ENCODE assay signal across 21 cellular contexts in genomic region chr21:46114963-46115362, GRCh38. TPM values are rescaled to one million over a fixed set of nuclear protein-coding genes. Genes with fewer than 3 reads are reported as not detected.
DNase-seq lines count a peak whose midpoint lies in the region; ATAC-seq, FAIRE-seq and TF ChIP-seq lines count a peak whose summit lies in the region.
"Had no signal": no experiment of that assay in that cellular context is flagged by ENCODE, and none has a peak within 500 bp of the region (broad histone marks: within the 10 kb centered on the region; RNA-seq: fewer than 3 reads in every experiment).

No MANE protein-coding gene starts in this region.

- H3K4me1 ChIP-seq in pancreas: no peaks in the 10 kb centered on the region

- H3K4me3 ChIP-seq in pancreas: no peak overlapping the region
- H3K4me3 ChIP-seq: esophagus squamous epithelium had no signal

- WGBS in pancreas, 2 donors: 55 to 83% methylated on average over 4 of the region's 4 CpGs

- H3K27me3 Mint-ChIP-seq in T-helper 17 cell: no peaks in the 10 kb centered on the region
- H3K27me3 Mint-ChIP-seq: CD4-positive, alpha-beta T cell; IgD-negative memory B cell had no signal

- TF ChIP-seq CTCF in pancreas (IDR thresholded peaks at IDR 0.05): no peak

- no peaks in the 10 kb centered on the region for H3K4me1 Mint-ChIP-seq in T-helper 17 cell
- H3K4me1 Mint-ChIP-seq: IgD-negative memory B cell, neural crest cell had no signal

- no peaks in the 10 kb centered on the region for H3K36me3 ChIP-seq in pancreas

- no peaks in the 10 kb centered on the region for H3K36me3 Mint-ChIP-seq in T-helper 17 cell (ENCODE audit: low read depth)
- H3K36me3 Mint-ChIP-seq: IgD-negative memory B cell had no signal

- H3K9me3 ChIP-seq in pancreas (no peaks in the 10 kb centered on the region), T-helper 17 cell (ENCODE audit: control insufficient read depth, low read length, poor library complexity, severe bottlenecking) (no peaks in the 10 kb centered on the region)
- H3K9me3 ChIP-seq: esophagus squamous epithelium had no signal

- no peak overlapping the region for H3K4me3 Mint-ChIP-seq in T-helper 17 cell
- H3K4me3 Mint-ChIP-seq: CD4-positive, alpha-beta T cell; IgD-negative memory B cell; neural crest cell had no signal

- H3K27ac ChIP-seq in pancreas: no peak overlapping the region
- H3K27ac ChIP-seq: esophagus squamous epithelium, HL-60 had no signal

- no peak for FAIRE-seq in pancreas (lab: Jason Lieb, UNC)
- FAIRE-seq: G401.6 had no signal

- no peak overlapping the region for H3K27ac Mint-ChIP-seq in T-helper 17 cell
- H3K27ac Mint-ChIP-seq: CD4-positive, alpha-beta T cell; IgD-negative memory B cell had no signal

- DNase-seq in left cardiac atrium (peak; percentile 26), Right ventricle myocardium superior (no peak), left ventricle myocardium superior (peak; percentile 33), pancreas (peak in 4 of 6 donors; percentile 10 to 41 (median 28)), dermis blood vessel endothelial cell (no peak), T-helper 17 cell (no peak)
- DNase-seq: activated CD4-positive, alpha-beta T cell treated with anti-CD3 and anti-CD28 coated beads, Interleukin-2, amount 50 U/mL, for 1 hour; activated naive CD4-positive, alpha-beta T cell; esophagus squamous epithelium; NCI-H2171 treated with DMSO at 0.1 percent for 48 hours; NCI-H748 treated with DMSO at 0.1 percent for 48 hours; retina; SHP77 treated with DMSO at 0.1 percent for 48 hours; T-helper 1 cell had no signal

- H3K27me3 ChIP-seq in pancreas: no peaks in the 10 kb centered on the region
- H3K27me3 ChIP-seq: esophagus squamous epithelium had no signal

- intact Hi-C loops in left cardiac atrium (cut with DNase I) (no loop called here), Right ventricle myocardium superior (cut with DNase I) (no loop called here), left ventricle myocardium superior (cut with micrococcal nuclease) (no loop called here), pancreas (cut with DNase I) (no loop called here)

- ATAC-seq in left cardiac atrium (no peak), Right ventricle myocardium superior (ENCODE audit: poor library complexity) (no peak), left ventricle myocardium superior (no peak), pancreas (no peak), T-helper 17 cell (no peak), HG03045 (IDR thresholded peaks at IDR 0.05; ENCODE audit: unreplicated experiment) (no peak)

RNA-seq across cellular contexts. Expression of gene COL6A2, which starts 17.1 kb away (rescaled TPM):
- total RNA-seq in left cardiac atrium (100 to 1,000 TPM; 330 to 350 TPM), Right ventricle myocardium superior (191 TPM), left ventricle myocardium superior (196 TPM), pancreas (100 to 1,000 TPM in 1 of 6 donors, 10 to 100 TPM in 5; 15.2 to 135 (median 45.5) TPM), dermis blood vessel endothelial cell (17.5 and 24.0 TPM in 2 replicates), T-helper 17 cell (10 to 100 TPM; 15.1 to 19.8 TPM)
- 100 to 1,000 TPM in 1 of 2 donors, 10 to 100 TPM in 1; 66.9 to 116 TPM for polyA plus RNA-seq in pancreas

RNA-seq across cellular contexts. Expression of gene FTCD, which starts 40.4 kb away (rescaled TPM):
- total RNA-seq in left cardiac atrium (1 to 10 TPM in 1 of 2 donors, under 1 TPM in 1; 0.68 to 1.6 TPM), Right ventricle myocardium superior (1.9 TPM), left ventricle myocardium superior (1.5 TPM), pancreas (1 to 10 TPM in 1 of 6 donors, under 1 TPM in 5; 0.31 to 1.4 (median 0.42) TPM), dermis blood vessel endothelial cell (0.05 and 0.17 TPM in 2 replicates), T-helper 17 cell (1 to 10 TPM in 1 of 2 donors, not detected in 1; 1.1 TPM)
- polyA plus RNA-seq in pancreas: 10 to 100 TPM in 1 of 2 donors, 1 to 10 TPM in 1; 4.9 to 14.0 TPM
- total RNA-seq: esophagus squamous epithelium, MCF 10A had no signal
- polyA plus RNA-seq: IgD-negative memory B cell had no signal

Comparison
In these comparisons a context has a peak if more than half of its experiments do, and no peak if none do; other contexts are left out.
1. DNase-seq: peak in left cardiac atrium (single experiment), left ventricle myocardium superior (single experiment) and pancreas (4 of 6); none in Right ventricle myocardium superior (single experiment), dermis blood vessel endothelial cell (single experiment) and T-helper 17 cell (0 of 3).